ENCODE assay signal across 8 cellular contexts in the genomic region with DNA sequence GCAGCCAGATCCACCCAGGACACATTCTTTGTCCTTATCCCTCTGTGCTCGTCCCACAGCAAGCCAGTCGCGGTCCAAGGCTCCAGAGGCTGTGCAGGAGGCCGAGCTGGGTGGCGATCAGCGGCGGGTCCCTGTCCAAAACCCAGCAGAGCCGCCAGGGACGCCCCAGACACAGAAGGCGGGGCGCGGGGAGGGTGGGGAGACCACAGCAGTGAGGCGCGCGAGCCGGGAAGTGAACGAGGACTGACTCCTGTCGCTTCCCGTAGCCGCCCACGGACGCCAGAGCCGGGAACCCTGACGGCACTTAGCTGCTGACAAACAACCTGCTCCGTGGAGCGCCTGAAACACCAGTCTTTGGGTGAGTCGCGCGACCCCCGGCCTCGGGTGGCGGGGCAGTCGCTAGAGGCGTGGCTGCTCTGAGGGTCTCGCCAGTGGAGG. TPM values are rescaled to one million over a fixed set of nuclear protein-coding genes. Genes with fewer than 3 reads are reported as not detected.
A peak's percentile ranks its signal among the peaks of the same experiment; 100 is the strongest.
DNase-seq lines count a peak whose midpoint lies in the region; ATAC-seq and TF ChIP-seq lines count a peak whose summit lies in the region.

TSS of gene LGALS8 (plus strand) at position 279 of the 438 bp plus-strand sequence. CDS start 2,089 bp downstream, outside the sequence.

- WGBS in transverse colon (ENCODE audit: low coverage in 1 of 2), 2 donors: 2% methylated on average over 13 to 23 of the region's 35 CpGs

- no peaks in the 10 kb centered on the region for H4K20me1 ChIP-seq in KMS-11 (ENCODE audit: insufficient read depth)

- no peaks in the 10 kb centered on the region for H3K36me3 ChIP-seq in KMS-11 (ENCODE audit: insufficient read depth)
- H3K36me3 ChIP-seq in transverse colon: peaks cover 0 to 8% (median 2%) of the 10 kb centered on the region in 4 donors

- H3K27me3 ChIP-seq in KMS-11 (ENCODE audit: insufficient read depth, low read depth): no peaks in the 10 kb centered on the region
- no peaks in the 10 kb centered on the region for H3K27me3 ChIP-seq in transverse colon

- TF ChIP-seq POLR2A in transverse colon (IDR thresholded peaks at IDR 0.05): peak; percentile 46

- H3K27me3 Mint-ChIP-seq in activated naive CD8-positive, alpha-beta T cell treated with anti-CD3 and anti-CD28 coated beads, Interleukin-2, amount 50 U/mL, for 24 hours: no peaks in the 10 kb centered on the region

- H3K4me2 ChIP-seq in KMS-11: peak within 1 kb of the TSS; percentile 77

- no peaks in the 10 kb centered on the region for H3K79me2 ChIP-seq in KMS-11 (ENCODE audit: insufficient read depth, low read depth)

- H3K27ac ChIP-seq in KMS-11: no peak within 1 kb of the TSS
- H3K27ac ChIP-seq in transverse colon: peak within 1 kb of the TSS; percentile 90 to 95 (median 94)

- no peaks in the 10 kb centered on the region for H3K4me1 ChIP-seq in KMS-11 (ENCODE audit: low read depth, poor library complexity, severe bottlenecking)
- H3K4me1 ChIP-seq in transverse colon: peaks cover 0 to 15% (median 6%) of the 10 kb centered on the region in 4 donors

- H2AFZ ChIP-seq in KMS-11 (ENCODE audit: low read depth): peak within 1 kb of the TSS; percentile 95

- ATAC-seq in GM21723 (IDR thresholded peaks at IDR 0.05; ENCODE audit: unreplicated experiment): peak; percentile 68
- peak; percentile 74 for ATAC-seq in activated naive CD8-positive, alpha-beta T cell treated with anti-CD3 and anti-CD28 coated beads, Interleukin-2, amount 50 U/mL, for 24 hours

- H3K4me1 Mint-ChIP-seq in activated naive CD8-positive, alpha-beta T cell treated with anti-CD3 and anti-CD28 coated beads, Interleukin-2, amount 50 U/mL, for 24 hours: peaks cover 22% of the 10 kb centered on the region

- H3K4me3 ChIP-seq in KMS-11 (IDR thresholded peaks at IDR 0.05; ENCODE audit: insufficient read depth, low read depth, low read length) (peak within 1 kb of the TSS; percentile 75), transverse colon (peak within 1 kb of the TSS; percentile 38 to 91 (median 76))

- intact Hi-C loops in cardiac septum (cut with DNase I) (loop anchor here (10.0 kb wide), 1 partner anchor 1019 kb away; the partner anchor contains the start of gene B3GALNT2), posterior cingulate gyrus (cut with DNase I) (no loop called here), transverse colon (cut with DNase I; ENCODE audit: low total_unique reads) (no loop called here)

- no peaks in the 10 kb centered on the region for H3K9me3 Mint-ChIP-seq in activated naive CD8-positive, alpha-beta T cell treated with anti-CD3 and anti-CD28 coated beads, Interleukin-2, amount 50 U/mL, for 24 hours

- H3K27ac Mint-ChIP-seq in activated naive CD8-positive, alpha-beta T cell treated with anti-CD3 and anti-CD28 coated beads, Interleukin-2, amount 50 U/mL, for 24 hours: peak within 1 kb of the TSS; percentile 93

- peak within 1 kb of the TSS; percentile 92 for H3K4me3 Mint-ChIP-seq in activated naive CD8-positive, alpha-beta T cell treated with anti-CD3 and anti-CD28 coated beads, Interleukin-2, amount 50 U/mL, for 24 hours

- TF ChIP-seq CTCF in KMS-11 (conservative IDR thresholded peaks at IDR 0.05; ENCODE audit: low read depth, low read length) (no peak), transverse colon (IDR thresholded peaks at IDR 0.05) (no peak)

- in situ Hi-C loops in transverse colon (cut with MboI; ENCODE audit: low pct_ligation_motif_present in 1 of 4, low pct_unique_long_range_greater_than_20kb in 1 of 4, low sequenced_read_pairs in 3 of 4): no loop called here

- DNase-seq in Daoy (ENCODE audit: low read depth) (peak; percentile 87), T follicular helper cell (ENCODE audit: low read depth) (peak; percentile 80), cardiac septum (ENCODE audit: low spot score) (peak; percentile 95), posterior cingulate gyrus (peak; percentile 79 to 98 (median 88)), transverse colon (peak; percentile 88)
- peak; percentile 90 for DNase-seq in activated naive CD8-positive, alpha-beta T cell treated with anti-CD3 and anti-CD28 coated beads, Interleukin-2, amount 50 U/mL, for 24 hours

- peaks cover 24% of the 10 kb centered on the region for H3K36me3 Mint-ChIP-seq in activated naive CD8-positive, alpha-beta T cell treated with anti-CD3 and anti-CD28 coated beads, Interleukin-2, amount 50 U/mL, for 24 hours (ENCODE audit: low read depth)

- no peaks in the 10 kb centered on the region for H3K9me3 ChIP-seq in transverse colon

- peak within 1 kb of the TSS; percentile 26; the same call in 1 of the 2 replicates for H3K9ac ChIP-seq in KMS-11

- no peak for TF ChIP-seq EP300 in transverse colon (IDR thresholded peaks at IDR 0.05; ENCODE audit: low read depth)

RNA-seq across cellular contexts. Expression of gene LGALS8, which starts in this region (rescaled TPM):
- 89.3 and 97.9 TPM in 2 replicates for total RNA-seq in Daoy (2014; rRNA removed; shearing (Covaris generic))
- 77.6 TPM for total RNA-seq in cardiac septum
- total RNA-seq in transverse colon: 10 to 100 TPM; 38.2 to 88.1 (median 59.3) TPM
